9 cellular contexts compared by ENCODE assay signal in genomic region chr1:246214708-246215504, GRCh38.
A peak's percentile ranks its signal among the peaks of the same experiment; 100 is the strongest.
DNase-seq lines count a peak whose midpoint lies in the region; ATAC-seq and TF ChIP-seq lines count a peak whose summit lies in the region.
"Had no signal": no experiment of that assay in that cellular context is flagged by ENCODE, and none has a peak within 500 bp of the region (broad histone marks: within the 10 kb centered on the region; RNA-seq: fewer than 3 reads in every experiment).

No MANE protein-coding gene starts in this region.

- H3K9me3 Mint-ChIP-seq in activated CD4-positive, alpha-beta T cell treated with anti-CD3 and anti-CD28 coated beads for 36 hours (ENCODE audit: low read depth): no peaks in the 10 kb centered on the region

- peaks cover 1% of the 10 kb centered on the region for H3K36me3 Mint-ChIP-seq in activated CD4-positive, alpha-beta T cell treated with anti-CD3 and anti-CD28 coated beads for 36 hours (ENCODE audit: low read depth)

- H2AFZ ChIP-seq in SK-N-SH (ENCODE audit: low read depth): peak overlapping the region; percentile 48

- no peaks in the 10 kb centered on the region for H3K27me3 Mint-ChIP-seq in activated CD4-positive, alpha-beta T cell treated with anti-CD3 and anti-CD28 coated beads for 36 hours

- no peak overlapping the region for H3K9ac ChIP-seq in SK-N-SH

- H3K27me3 ChIP-seq in SK-N-SH (ENCODE audit: insufficient read depth) (no peaks in the 10 kb centered on the region), esophagus muscularis mucosa (no peaks in the 10 kb centered on the region)
- H3K27me3 ChIP-seq: Peyer's patch had no signal

- no peak overlapping the region for H3K4me3 Mint-ChIP-seq in activated CD4-positive, alpha-beta T cell treated with anti-CD3 and anti-CD28 coated beads for 36 hours

- H3K27ac Mint-ChIP-seq in activated CD4-positive, alpha-beta T cell treated with anti-CD3 and anti-CD28 coated beads for 36 hours: no peak overlapping the region

- 52% methylated on average over 9 of the region's 9 CpGs for WGBS in SK-N-SH (ENCODE audit: low lambda C conversion rate)
- WGBS in esophagus muscularis mucosa: 68% methylated on average over 9 of the region's 9 CpGs

- H3F3A ChIP-seq in SK-N-SH (replicated peaks; ENCODE audit: insufficient read depth): peaks cover 11% of the 10 kb centered on the region

- no peaks in the 10 kb centered on the region for H3K4me1 Mint-ChIP-seq in activated CD4-positive, alpha-beta T cell treated with anti-CD3 and anti-CD28 coated beads for 36 hours

- ATAC-seq in GM21576 (IDR thresholded peaks at IDR 0.05; ENCODE audit: unreplicated experiment): peak; percentile 96
- no peak for ATAC-seq in activated CD4-positive, alpha-beta T cell treated with anti-CD3 and anti-CD28 coated beads for 36 hours

- H3K9me2 ChIP-seq in SK-N-SH: no peaks in the 10 kb centered on the region

- no peaks in the 10 kb centered on the region for H4K20me1 ChIP-seq in SK-N-SH (ENCODE audit: insufficient read depth)

- H3K4me1 ChIP-seq in SK-N-SH (ENCODE audit: control insufficient read depth in 1 of 2, insufficient read depth in 2 of 2, low read depth in 1 of 2, low read length in 1 of 2) (peaks cover 5 to 12% of the 10 kb centered on the region in 2 experiments; a peak in 3 of 4 replicates), esophagus muscularis mucosa (peaks cover 0 to 5% (median 2%) of the 10 kb centered on the region in 4 donors)
- H3K4me1 ChIP-seq: Peyer's patch had no signal

- TF ChIP-seq EP300 in SK-N-SH (IDR thresholded peaks at IDR 0.05; ENCODE audit: borderline replicate concordance in 1 of 2, low read depth in 1 of 2, low read length in 1 of 2) (peak in 1 of 2 experiments; percentile 49; a peak in 1 of 4 replicates), esophagus muscularis mucosa (IDR thresholded peaks at IDR 0.05) (no peak)

- POLR2A ChIA-PET in SK-N-SH (lab: Yijun Ruan, JAX): no interaction called here
- POLR2A ChIA-PET in activated CD4-positive, alpha-beta T cell treated with anti-CD3 and anti-CD28 coated beads for 36 hours (lab: Charles Lee): no interaction called here

- H3K79me2 ChIP-seq in SK-N-SH (ENCODE audit: insufficient read depth): no peaks in the 10 kb centered on the region

- peak; percentile 90 for DNase-seq in GDM1 (lab: John Stamatoyannopoulos, UW)
- DNase-seq in HS-27A (ENCODE audit: low read depth): peak; percentile 49
- peak; percentile 27 for DNase-seq in SK-N-SH
- peak; percentile 80 for DNase-seq in hepatic stellate cell (ENCODE audit: low spot score)
- no peak for DNase-seq in activated CD4-positive, alpha-beta T cell treated with anti-CD3 and anti-CD28 coated beads for 4 hours
- DNase-seq in esophagus muscularis mucosa (ENCODE audit: extremely low spot score): no peak
- DNase-seq in activated CD4-positive, alpha-beta T cell treated with anti-CD3 and anti-CD28 coated beads for 36 hours: no peak

- H3K9me3 ChIP-seq in SK-N-SH: no peaks in the 10 kb centered on the region
- no peaks in the 10 kb centered on the region for H3K9me3 ChIP-seq in esophagus muscularis mucosa
- H3K9me3 ChIP-seq: Peyer's patch had no signal

- CTCF ChIA-PET in SK-N-SH (lab: Yijun Ruan, JAX): interaction anchor here (1.1 kb wide), 1 partner anchor 13 kb away, joined by 4 read pairs; no protein-coding TSS in a partner anchor
- CTCF ChIA-PET in activated CD4-positive, alpha-beta T cell treated with anti-CD3 and anti-CD28 coated beads for 36 hours (lab: Charles Lee): no interaction called here

- H3K4me3 ChIP-seq in SK-N-SH (ENCODE audit: low read depth in 2 of 2, low read length in 1 of 2): no peak overlapping the region
- H3K4me3 ChIP-seq in esophagus muscularis mucosa: no peak overlapping the region
- H3K4me3 ChIP-seq: Peyer's patch had no signal

- no peaks in the 10 kb centered on the region for H3K36me3 ChIP-seq in SK-N-SH (replicated peaks in 1 of 2; ENCODE audit: control insufficient read depth in 1 of 2, insufficient read depth in 2 of 2, low read length in 1 of 2)
- no peaks in the 10 kb centered on the region for H3K36me3 ChIP-seq in esophagus muscularis mucosa
- H3K36me3 ChIP-seq: Peyer's patch had no signal

- peak overlapping the region; percentile 44 to 67; a peak in 3 of 4 replicates for H3K27ac ChIP-seq in SK-N-SH (ENCODE audit: low read depth in 2 of 2, low read length in 1 of 2)
- no peak overlapping the region for H3K27ac ChIP-seq in esophagus muscularis mucosa (replicated peaks in 1 of 4)
- H3K27ac ChIP-seq: Peyer's patch had no signal

- no peak for TF ChIP-seq CTCF in SK-N-SH (IDR thresholded peaks at IDR 0.05)
- TF ChIP-seq CTCF in esophagus muscularis mucosa (IDR thresholded peaks at IDR 0.05): no peak

- no peak for TF ChIP-seq RAD21 in SK-N-SH (IDR thresholded peaks at IDR 0.05; ENCODE audit: low read length)

- H3K4me2 ChIP-seq in SK-N-SH: peak overlapping the region; percentile 45

- intact Hi-C loops in esophagus muscularis mucosa (cut with DNase I): no loop called here
- intact Hi-C loops in activated CD4-positive, alpha-beta T cell treated with anti-CD3 and anti-CD28 coated beads for 36 hours (cut with DNase I, micrococcal nuclease): no loop called here

- no peak for TF ChIP-seq POLR2A in esophagus muscularis mucosa (IDR thresholded peaks at IDR 0.05; ENCODE audit: low read depth)

TF ChIP-seq in SK-N-SH, 30 proteins besides CTCF, POLR2A, EP300 and RAD21 (continues in another document):
- TF ChIP-seq MAX (IDR thresholded peaks at IDR 0.05; ENCODE audit: low read depth): peak; percentile 48; the same call in 1 of the 2 replicates
- peak; percentile 86 for TF ChIP-seq FOSL2 (IDR thresholded peaks at IDR 0.05; ENCODE audit: borderline replicate concordance, low read depth)
- no peak for TF ChIP-seq SIN3A (IDR thresholded peaks at IDR 0.05; ENCODE audit: borderline replicate concordance, low read depth, low read length)
- TF ChIP-seq REST (IDR thresholded peaks at IDR 0.05; ENCODE audit: low read depth, low read length): no peak
- peak; percentile 41 for TF ChIP-seq PBX3 (IDR thresholded peaks at IDR 0.05)
- peak; percentile 60 for TF ChIP-seq TCF12 (IDR thresholded peaks at IDR 0.05)
- TF ChIP-seq TEAD4 (IDR thresholded peaks at IDR 0.05; ENCODE audit: borderline replicate concordance, insufficient read depth): 0 out of 2 replicates have a peak, but pooled peaks have one; percentile 39
- no peak for TF ChIP-seq IRF3 (IDR thresholded peaks at IDR 0.05; ENCODE audit: low read depth, low read length)
- TF ChIP-seq SMC3 (IDR thresholded peaks at IDR 0.05; ENCODE audit: low read depth, low read length): no peak
- TF ChIP-seq GATA2 (CRISPR knock-in tag; IDR thresholded peaks at IDR 0.05): no peak
- TF ChIP-seq GABPA (IDR thresholded peaks at IDR 0.05; ENCODE audit: low read depth): no peak
- no peak for TF ChIP-seq EZH2phosphoT487 (IDR thresholded peaks at IDR 0.05; ENCODE audit: borderline replicate concordance, low read depth)
- no peak for TF ChIP-seq FOXM1 (IDR thresholded peaks at IDR 0.05; ENCODE audit: low read depth)
- TF ChIP-seq TAF1 (IDR thresholded peaks at IDR 0.05; ENCODE audit: borderline replicate concordance, low read depth, low read length): no peak
- TF ChIP-seq POLR2AphosphoS5 (IDR thresholded peaks at IDR 0.05; ENCODE audit: low read depth, low read length): peak; percentile 39; the same call in 1 of the 2 replicates

Comparison
In these comparisons a context has a peak if more than half of its experiments do, and no peak if none do; other contexts are left out.
1. DNase-seq: peak in GDM1 (single experiment), HS-27A (single experiment), SK-N-SH (single experiment) and hepatic stellate cell (single experiment); none in activated CD4-positive, alpha-beta T cell treated with anti-CD3 and anti-CD28 coated beads for 4 hours (0 of 2), esophagus muscularis mucosa (single experiment) and activated CD4-positive, alpha-beta T cell treated with anti-CD3 and anti-CD28 coated beads for 36 hours (single experiment).
2. H3K27ac ChIP-seq: peak in SK-N-SH (2 of 2); none in esophagus muscularis mucosa (0 of 4).